In genomic region chr2:162473-163135, GRCh38 we compare ENCODE assay signal across 1 cellular context.
TF ChIP-seq lines count a peak whose summit lies in the region.

No MANE protein-coding gene starts in this region.

TF ChIP-seq in WTC11, 78 proteins besides CTCF, POLR2A, EP300 and RAD21 (continued from another document):
- no peak for TF ChIP-seq ZNF138 (CRISPR knock-in tag; conservative IDR thresholded peaks at IDR 0.05)
- TF ChIP-seq IRF2 (CRISPR knock-in tag; IDR thresholded peaks at IDR 0.05; ENCODE audit: borderline replicate concordance, low read depth) = no peak
- TF ChIP-seq E2F4 (CRISPR knock-in tag; IDR thresholded peaks at IDR 0.05; ENCODE audit: borderline replicate concordance, low read depth) = no peak
- no peak for TF ChIP-seq SP1 (CRISPR knock-in tag; conservative IDR thresholded peaks at IDR 0.05)
- no peak for TF ChIP-seq CBFB (CRISPR knock-in tag; IDR thresholded peaks at IDR 0.05; ENCODE audit: low read depth)
- TF ChIP-seq NFE2L1 (CRISPR knock-in tag; IDR thresholded peaks at IDR 0.05) = no peak
- TF ChIP-seq ESRRA (CRISPR knock-in tag; IDR thresholded peaks at IDR 0.05; ENCODE audit: borderline replicate concordance) = no peak
- TF ChIP-seq USF2 (CRISPR knock-in tag; IDR thresholded peaks at IDR 0.05) = no peak
